In genomic region chr3:177351757-177352158, GRCh38 we compare ENCODE assay signal across 13 cellular contexts.
DNase-seq lines count a peak whose midpoint lies in the region; ATAC-seq, FAIRE-seq and TF ChIP-seq lines count a peak whose summit lies in the region.
"Had no signal": no experiment of that assay in that cellular context is flagged by ENCODE, and none has a peak within 500 bp of the region (broad histone marks: within the 10 kb centered on the region; RNA-seq: fewer than 3 reads in every experiment).

No MANE protein-coding gene starts in this region.

- H3K4me3 ChIP-seq in small intestine (ENCODE audit: low read depth in 1 of 2, low read length in 2 of 2) (no peak overlapping the region), right lobe of liver (no peak overlapping the region)
- H3K4me3 ChIP-seq: skin epidermis had no signal

- TF ChIP-seq CTCF in right lobe of liver (IDR thresholded peaks at IDR 0.05): no peak

- WGBS in small intestine, 3 donors: 54 to 57% (median 54%) methylated on average over 3 of the region's 3 CpGs
- 93% methylated on average over 3 of the region's 3 CpGs for WGBS in right lobe of liver (ENCODE audit: insufficient coverage, low coverage, low lambda C conversion rate, missing lambda C conversion rate)

- peak; percentile 27 for DNase-seq in activated CD4-positive, alpha-beta T cell treated with anti-CD3 and anti-CD28 coated beads for 36 hours
- DNase-seq in activated CD4-positive, alpha-beta T cell treated with anti-CD3 and anti-CD28 coated beads for 4 hours: no peak
- peak; percentile 37 for DNase-seq in small intestine
- DNase-seq in right lobe of liver: no peak
- DNase-seq in AG08395 (ENCODE audit: low spot score): no peak
- no peak for DNase-seq in frontal cortex (ENCODE audit: low spot score in 2 of 2)
- DNase-seq: activated CD4-positive, alpha-beta T cell treated with anti-CD3 and anti-CD28 coated beads for 1 hour; dermis blood vessel endothelial cell; kidney had no signal

- H3K4me1 ChIP-seq in small intestine (ENCODE audit: control insufficient read depth in 2 of 2, insufficient read depth in 1 of 2, low read depth in 1 of 2, low read length in 1 of 2): peaks cover 11 to 22% of the 10 kb centered on the region in 2 donors
- H3K4me1 ChIP-seq in right lobe of liver: no peaks in the 10 kb centered on the region

- H3K27ac ChIP-seq in small intestine (ENCODE audit: low read depth in 1 of 2, low read length in 1 of 2): peak overlapping the region; percentile 28 to 82
- no peak overlapping the region for H3K27ac ChIP-seq in right lobe of liver
- H3K27ac ChIP-seq: skin epidermis had no signal

- POLR2A ChIA-PET in activated CD4-positive, alpha-beta T cell treated with anti-CD3 and anti-CD28 coated beads for 36 hours (lab: Charles Lee): no interaction called here

- H3K36me3 Mint-ChIP-seq in activated CD4-positive, alpha-beta T cell treated with anti-CD3 and anti-CD28 coated beads for 36 hours (ENCODE audit: low read depth): no peaks in the 10 kb centered on the region

- H3K27me3 Mint-ChIP-seq in activated CD4-positive, alpha-beta T cell treated with anti-CD3 and anti-CD28 coated beads for 36 hours: no peaks in the 10 kb centered on the region

- TF ChIP-seq POLR2A in right lobe of liver (IDR thresholded peaks at IDR 0.05): no peak

- no peaks in the 10 kb centered on the region for H3K36me3 ChIP-seq in small intestine (ENCODE audit: control insufficient read depth in 2 of 2, insufficient read depth in 2 of 2, low read length in 2 of 2)
- no peaks in the 10 kb centered on the region for H3K36me3 ChIP-seq in right lobe of liver

- ATAC-seq in activated CD4-positive, alpha-beta T cell treated with anti-CD3 and anti-CD28 coated beads for 36 hours: peak; percentile 91
- ATAC-seq in HG02571 (IDR thresholded peaks at IDR 0.05; ENCODE audit: unreplicated experiment) (peak; percentile 98), HG03565 (IDR thresholded peaks at IDR 0.05; ENCODE audit: unreplicated experiment) (peak; percentile 99), right lobe of liver (no peak)

- H3K4me1 Mint-ChIP-seq in activated CD4-positive, alpha-beta T cell treated with anti-CD3 and anti-CD28 coated beads for 36 hours: peaks cover 34% of the 10 kb centered on the region

- CTCF ChIA-PET in activated CD4-positive, alpha-beta T cell treated with anti-CD3 and anti-CD28 coated beads for 36 hours (lab: Charles Lee): no interaction called here

- intact Hi-C loops in activated CD4-positive, alpha-beta T cell treated with anti-CD3 and anti-CD28 coated beads for 36 hours (cut with DNase I, micrococcal nuclease): loop anchor here in 1 of 2 experiments (10.0 kb wide), 1 partner anchor 433 kb away; no protein-coding TSS in a partner anchor
- intact Hi-C loops in right lobe of liver (cut with DNase I): no loop called here

- FAIRE-seq in small intestine (lab: Jason Lieb, UNC) (no peak), frontal cortex (lab: Jason Lieb, UNC) (no peak)
- FAIRE-seq: A204.1, kidney had no signal

- H3K27me3 ChIP-seq in small intestine (ENCODE audit: control insufficient read depth in 2 of 2, insufficient read depth in 2 of 2, low read length in 2 of 2) (no peaks in the 10 kb centered on the region), right lobe of liver (no peaks in the 10 kb centered on the region)

- peak overlapping the region; percentile 35 for H3K27ac Mint-ChIP-seq in activated CD4-positive, alpha-beta T cell treated with anti-CD3 and anti-CD28 coated beads for 36 hours

- H3K4me3 Mint-ChIP-seq in activated CD4-positive, alpha-beta T cell treated with anti-CD3 and anti-CD28 coated beads for 36 hours: no peak overlapping the region

- no peaks in the 10 kb centered on the region for H3K9me3 Mint-ChIP-seq in activated CD4-positive, alpha-beta T cell treated with anti-CD3 and anti-CD28 coated beads for 36 hours (ENCODE audit: low read depth)

- H3K9me3 ChIP-seq in small intestine (ENCODE audit: control insufficient read depth, low read depth) (no peaks in the 10 kb centered on the region), right lobe of liver (no peaks in the 10 kb centered on the region)

Comparison
In these comparisons a context has a peak if more than half of its experiments do, and no peak if none do; other contexts are left out.
1. DNase-seq: peak in activated CD4-positive, alpha-beta T cell treated with anti-CD3 and anti-CD28 coated beads for 36 hours (single experiment) and small intestine (single experiment); none in activated CD4-positive, alpha-beta T cell treated with anti-CD3 and anti-CD28 coated beads for 4 hours (0 of 2), right lobe of liver (0 of 3), AG08395 (single experiment) and frontal cortex (0 of 2).
2. ATAC-seq: peak in activated CD4-positive, alpha-beta T cell treated with anti-CD3 and anti-CD28 coated beads for 36 hours (single experiment), HG02571 (single experiment) and HG03565 (single experiment); none in right lobe of liver (0 of 4).
3. H3K27ac ChIP-seq: peak in small intestine (2 of 2); none in right lobe of liver (0 of 3).